In the genomic region with DNA sequence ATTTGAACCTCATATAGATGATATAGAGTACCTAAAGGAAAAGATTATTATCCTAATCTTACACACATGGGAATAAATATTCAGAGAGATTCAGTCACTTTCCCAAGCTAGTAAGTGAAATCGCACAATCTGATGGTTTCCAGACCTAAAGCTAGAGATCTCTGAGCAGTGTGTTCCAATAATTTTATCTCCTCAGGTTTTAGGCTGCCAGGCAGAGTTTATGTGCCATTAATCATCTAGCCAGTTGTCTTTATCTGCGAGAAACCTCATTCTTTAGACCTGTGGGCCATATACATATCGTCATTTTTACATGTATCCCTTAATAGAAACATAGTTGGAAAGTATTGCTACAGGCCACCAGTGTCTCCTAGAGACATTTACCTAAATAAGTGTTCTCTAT, we compare ENCODE assay signal across 34 cellular contexts.
"Had no signal": no experiment of that assay in that cellular context is flagged by ENCODE, and none has a peak within 500 bp of the region (broad histone marks: within the 10 kb centered on the region; RNA-seq: fewer than 3 reads in every experiment).

No MANE protein-coding gene starts in this region.

- H3K4me1 ChIP-seq: adrenal gland, ascending aorta, body of pancreas, breast epithelium had no signal

- H3K27ac ChIP-seq: adrenal gland, ascending aorta, body of pancreas, brain microvascular endothelial cell, breast epithelium, cardiac muscle cell had no signal

- H3K9me3 ChIP-seq: adrenal gland, ascending aorta, body of pancreas, breast epithelium had no signal

- H3K4me3 ChIP-seq: adrenal gland, ascending aorta, body of pancreas, breast epithelium, cardiac muscle cell had no signal

- FAIRE-seq: astrocyte, bronchial epithelial cell had no signal

- H3K27me3 ChIP-seq: adrenal gland, ascending aorta, body of pancreas, brain microvascular endothelial cell, breast epithelium, cardiac muscle cell had no signal

- ATAC-seq: activated naive CD4-positive, alpha-beta T cell treated with anti-CD3 and anti-CD28 coated beads, Interleukin-2, amount 50 U/mL, for 72 hours; activated naive CD8-positive, alpha-beta T cell treated with anti-CD3 and anti-CD28 coated beads, Interleukin-2, amount 50 U/mL, for 24 hours; activated T-cell treated with anti-CD3 and anti-CD28 coated beads, Interleukin-2, amount 50 U/mL, for 4 hours; activated T-cell treated with anti-CD3 and anti-CD28 coated beads, Interleukin-2, amount 50 U/mL, for 72 hours; activated T-helper 17 cell treated with anti-CD3 and anti-CD28 coated beads, Interleukin-2, amount 50 U/mL, for 72 hours; body of pancreas had no signal

- DNase-seq: activated effector memory CD4-positive, alpha-beta T cell treated with anti-CD3 and anti-CD28 coated beads, Interleukin-2, amount 50 U/mL, for 16 hours; activated effector memory CD4-positive, alpha-beta T cell treated with Interleukin-2 at 50 U/mL for 16 hours; activated gamma-delta T cell; activated gamma-delta T cell treated with Interleukin-2 at 50 U/mL for 16 hours; activated naive CD4-positive, alpha-beta T cell; activated naive CD4-positive, alpha-beta T cell treated with anti-CD3 and anti-CD28 coated beads for 36 hours; activated naive CD4-positive, alpha-beta T cell treated with anti-CD3 and anti-CD28 coated beads, Interleukin-2, amount 10 ng/mL, durations not matched to agents 7 days and 5 days; activated naive CD4-positive, alpha-beta T cell treated with anti-CD3 and anti-CD28 coated beads, Interleukin-2, amount 50 U/mL, for 16 hours; activated naive CD4-positive, alpha-beta T cell treated with Interleukin-2 at 50 U/mL for 16 hours; activated naive CD8-positive, alpha-beta T cell treated with anti-CD3 and anti-CD28 coated beads for 36 hours; activated naive CD8-positive, alpha-beta T cell treated with anti-CD3 and anti-CD28 coated beads, Interleukin-2, amount 10 ng/mL, durations not matched to agents 7 days and 5 days; activated naive CD8-positive, alpha-beta T cell treated with anti-CD3 and anti-CD28 coated beads, Interleukin-2, amount 50 U/mL, for 24 hours; activated T-cell treated with anti-CD3 and anti-CD28 coated beads, Interleukin-2, amount 50 U/mL, for 1 hour; activated T-cell treated with anti-CD3 and anti-CD28 coated beads, Interleukin-2, amount 50 U/mL, for 24 hours; activated T-cell treated with anti-CD3 and anti-CD28 coated beads, Interleukin-2, amount 50 U/mL, for 4 hours; activated T-cell treated with anti-CD3 and anti-CD28 coated beads, Interleukin-2, amount 50 U/mL, for 48 hours; activated T-cell treated with anti-CD3 and anti-CD28 coated beads, Interleukin-2, amount 50 U/mL, for 72 hours; adrenal gland; amniotic stem cell; amygdala; anterior cingulate cortex; aorta; body of pancreas; brain microvascular endothelial cell; caudate nucleus; central memory CD4-positive, alpha-beta T cell; cerebellar nuclear complex had no signal

- H3K36me3 ChIP-seq: adrenal gland, ascending aorta, brain microvascular endothelial cell, breast epithelium, cardiac muscle cell had no signal
